ENCODE assay signal across 8 cellular contexts in the genomic region with DNA sequence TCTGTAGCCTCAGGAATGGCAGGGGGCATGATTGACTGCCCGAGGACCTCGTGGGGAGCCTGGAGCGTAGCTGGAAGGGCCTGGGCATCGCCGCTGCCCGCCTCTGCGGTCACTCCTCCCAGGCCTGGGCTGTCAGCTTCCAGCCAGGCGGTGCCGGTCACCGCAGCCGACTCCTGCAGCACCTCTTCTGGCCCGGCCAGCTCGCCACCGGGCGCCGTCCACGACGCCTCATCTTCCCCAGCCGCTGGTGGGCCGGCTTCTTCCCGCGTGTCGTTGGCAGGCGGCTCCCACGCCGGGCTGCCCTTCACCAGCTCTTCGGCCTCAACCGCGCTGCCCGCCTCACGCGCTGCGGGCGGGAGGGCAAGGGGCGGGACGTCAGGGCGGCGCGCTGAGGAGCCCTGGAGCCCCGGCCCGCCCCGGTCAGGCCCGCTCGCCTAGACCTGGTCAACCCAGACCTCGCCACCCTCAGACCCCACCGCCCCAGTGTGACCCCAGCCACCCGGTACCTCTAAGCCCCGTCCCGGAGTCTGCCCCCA. TPM values are rescaled to one million over a fixed set of nuclear protein-coding genes. Genes with fewer than 3 reads are reported as not detected.
DNase-seq lines count a peak whose midpoint lies in the region; ATAC-seq, FAIRE-seq and TF ChIP-seq lines count a peak whose summit lies in the region.

No MANE protein-coding gene starts in this region.

- ATAC-seq in pancreas (peak; percentile 47 to 73 (median 64)), HG02870 (IDR thresholded peaks at IDR 0.05; ENCODE audit: unreplicated experiment) (no peak), GM18907 (IDR thresholded peaks at IDR 0.05; ENCODE audit: unreplicated experiment) (no peak)

- intact Hi-C loops in pancreas (cut with DNase I), result no loop called here

- no peak overlapping the region for H3K27ac ChIP-seq in pancreas

- H3K4me1 ChIP-seq in pancreas, result peaks cover 0 to 7% (median 0%) of the 10 kb centered on the region in 3 donors

- no peaks in the 10 kb centered on the region for H3K36me3 ChIP-seq in pancreas

- peak; percentile 28 for DNase-seq in ELF-1 (ENCODE audit: low read depth, low spot score)
- peak; percentile 15 for DNase-seq in SK-N-DZ (ENCODE audit: low spot score)
- DNase-seq in fibroblast of the aortic adventitia (ENCODE audit: low read depth), result no peak
- DNase-seq in pancreas, result peak in 3 of 6 donors; percentile 4 to 81 (median 36)
- no peak for DNase-seq in NCI-H1105 (lab: John Stamatoyannopoulos, UW)
- no peak for DNase-seq in GM19239 (ENCODE audit: insufficient read length, low spot score)

- no peak for TF ChIP-seq CTCF in fibroblast of the aortic adventitia (IDR thresholded peaks at IDR 0.05; ENCODE audit: insufficient read depth, low read length)
- no peak for TF ChIP-seq CTCF in pancreas (IDR thresholded peaks at IDR 0.05)

- no peak for FAIRE-seq in pancreas (lab: Jason Lieb, UNC)
- no peak for FAIRE-seq in GM19239 (lab: Jason Lieb, UNC)

- peak overlapping the region; percentile 45 for H3K4me3 ChIP-seq in fibroblast of the aortic adventitia (ENCODE audit: low read depth, low read length)
- peak overlapping the region; percentile 18 to 63 (median 35) for H3K4me3 ChIP-seq in pancreas

- H3K27me3 ChIP-seq in pancreas, result peaks cover 0 to 4% (median 0%) of the 10 kb centered on the region in 4 donors

- WGBS in pancreas, 2 donors, result 5 to 6% methylated on average over 32 to 49 of the region's 49 CpGs

- H3K9me3 ChIP-seq in pancreas, result no peaks in the 10 kb centered on the region

RNA-seq across cellular contexts. Expression of gene CSPG5, which starts 1.0 kb away (rescaled TPM):
- polyA plus RNA-seq in SK-N-DZ (2014; cell fraction: cytosol; rRNA removed), result 2.1 and 2.9 TPM in 2 replicates
- polyA plus RNA-seq in SK-N-DZ (2014; cell fraction: nucleus; rRNA removed), result 1.8 and 2.3 TPM in 2 replicates
- total RNA-seq in fibroblast of the aortic adventitia (ENCODE audit: low replicate concordance) (0.09 TPM in 1 of 2 replicates, not detected in the other), pancreas (under 1 TPM; 0.08 to 0.28 (median 0.17) TPM)
- polyA plus RNA-seq in pancreas, result under 1 TPM; 0.15 to 0.40 TPM

Comparison
In these comparisons a context has a peak if more than half of its experiments do, and no peak if none do; other contexts are left out.
1. DNase-seq: peak in ELF-1 (single experiment) and SK-N-DZ (single experiment); none in fibroblast of the aortic adventitia (single experiment), NCI-H1105 (single experiment) and GM19239 (single experiment).
2. ATAC-seq: peak in pancreas (4 of 4); none in HG02870 (single experiment) and GM18907 (single experiment).